ENCODE assay signal across 10 cellular contexts in the genomic region with DNA sequence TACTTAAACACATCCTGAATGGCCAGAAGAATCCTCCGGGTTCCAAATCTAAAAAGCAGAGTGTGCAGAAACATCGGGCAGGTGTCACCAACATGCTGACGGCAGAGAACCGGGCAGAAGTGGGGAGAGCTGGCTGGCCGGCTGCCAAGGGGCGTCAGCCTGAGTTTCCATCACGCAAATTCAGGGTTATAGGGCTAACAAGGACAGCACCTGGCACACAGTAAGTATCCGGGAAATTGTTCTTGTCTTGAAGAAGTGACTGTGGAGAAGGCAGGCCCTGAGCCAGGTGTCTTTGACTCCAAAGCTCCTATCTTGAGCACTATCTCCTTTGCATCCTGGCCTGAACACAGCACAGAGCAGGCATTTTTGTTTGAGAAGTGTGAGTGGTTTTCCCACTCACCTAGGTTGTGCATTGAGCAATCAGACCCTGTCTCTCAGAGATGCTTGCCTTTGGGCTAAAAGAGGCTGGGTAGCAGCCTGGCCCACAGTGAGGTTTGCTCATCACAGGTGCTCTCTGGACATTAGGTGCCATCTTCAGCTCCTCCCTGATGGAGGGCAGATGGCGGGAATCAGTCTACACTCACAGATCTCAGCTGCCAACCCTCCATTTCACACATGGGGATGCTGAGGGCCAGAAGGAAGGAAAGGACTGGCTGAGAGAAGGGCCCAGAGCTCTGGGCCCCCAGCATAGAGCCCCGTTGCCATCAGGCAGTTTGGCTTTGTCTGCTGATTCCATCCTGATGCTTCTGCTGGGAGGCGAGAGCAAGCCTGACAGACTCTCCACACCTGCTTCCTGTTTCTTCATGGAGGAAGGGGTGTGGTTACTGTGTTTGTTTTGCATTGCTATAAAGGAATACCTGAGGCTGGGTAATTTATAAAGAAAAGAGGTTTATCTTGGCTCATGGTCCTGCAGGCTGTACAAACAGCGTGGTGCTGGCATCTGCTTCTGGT. TPM values are rescaled to one million over a fixed set of nuclear protein-coding genes. Genes with fewer than 3 reads are reported as not detected.
DNase-seq lines count a peak whose midpoint lies in the region; ATAC-seq, FAIRE-seq and TF ChIP-seq lines count a peak whose summit lies in the region.
"Had no signal": no experiment of that assay in that cellular context is flagged by ENCODE, and none has a peak within 500 bp of the region (broad histone marks: within the 10 kb centered on the region; RNA-seq: fewer than 3 reads in every experiment).

No MANE protein-coding gene starts in this region.

- no peaks in the 10 kb centered on the region for H3K36me3 ChIP-seq in naive thymus-derived CD4-positive, alpha-beta T cell (ENCODE audit: control insufficient read depth in 2 of 3, insufficient read depth in 3 of 3, low read length in 3 of 3)
- H3K36me3 ChIP-seq in WERI-Rb-1 (no peaks in the 10 kb centered on the region), vagina (no peaks in the 10 kb centered on the region), psoas muscle (ENCODE audit: insufficient read depth in 1 of 2, low read depth in 1 of 2) (no peaks in the 10 kb centered on the region)
- H3K36me3 ChIP-seq: neutrophil had no signal

- H3K27ac ChIP-seq in naive thymus-derived CD4-positive, alpha-beta T cell (ENCODE audit: low read depth, low read length) = peak overlapping the region; percentile 42
- no peak overlapping the region for H3K27ac ChIP-seq in WERI-Rb-1
- no peak overlapping the region for H3K27ac ChIP-seq in vagina
- no peak overlapping the region for H3K27ac ChIP-seq in psoas muscle
- H3K27ac ChIP-seq: neutrophil had no signal

- no peak overlapping the region for H3K4me3 Mint-ChIP-seq in activated CD4-positive, alpha-beta T cell treated with anti-CD3 and anti-CD28 coated beads, Interleukin-2, amount 10 ng/mL, durations not matched to agents 7 days and 5 days
- peak overlapping the region; percentile 18 to 66 (median 48) for H3K4me3 Mint-ChIP-seq in naive thymus-derived CD4-positive, alpha-beta T cell

- peaks cover 3% of the 10 kb centered on the region for H3K36me3 Mint-ChIP-seq in activated CD4-positive, alpha-beta T cell treated with anti-CD3 and anti-CD28 coated beads, Interleukin-2, amount 10 ng/mL, durations not matched to agents 7 days and 5 days (ENCODE audit: low read depth)
- peaks cover 0 to 9% (median 4%) of the 10 kb centered on the region in 5 donors for H3K36me3 Mint-ChIP-seq in naive thymus-derived CD4-positive, alpha-beta T cell

- TF ChIP-seq POLR2A in GM12891 (IDR thresholded peaks at IDR 0.05; ENCODE audit: low read depth, low read length) = no peak
- no peak for TF ChIP-seq POLR2A in vagina (IDR thresholded peaks at IDR 0.05)

- ATAC-seq in naive thymus-derived CD4-positive, alpha-beta T cell = no peak
- ATAC-seq in psoas muscle = no peak

- CTCF ChIA-PET in activated CD4-positive, alpha-beta T cell treated with anti-CD3 and anti-CD28 coated beads, Interleukin-2, amount 10 ng/mL, durations not matched to agents 7 days and 5 days (lab: Charles Lee) = interaction anchor here (1.4 to 2.4 kb wide), 2 partner anchors 24 to 201 kb away, joined by 3 to 5 read pairs; no protein-coding TSS in a partner anchor
- CTCF ChIA-PET in naive thymus-derived CD4-positive, alpha-beta T cell (lab: Charles Lee) = no interaction called here

- peaks cover 7% of the 10 kb centered on the region for H3K9me3 Mint-ChIP-seq in activated CD4-positive, alpha-beta T cell treated with anti-CD3 and anti-CD28 coated beads, Interleukin-2, amount 10 ng/mL, durations not matched to agents 7 days and 5 days
- H3K9me3 Mint-ChIP-seq in naive thymus-derived CD4-positive, alpha-beta T cell = peaks cover 0 to 22% (median 6%) of the 10 kb centered on the region in 11 donors

- FAIRE-seq in GM12891 (lab: Jason Lieb, UNC) = peak; percentile 80

- WGBS in psoas muscle, 3 donors = 36 to 52% (median 40%) methylated on average over 12 of the region's 12 CpGs

- peaks cover 7 to 22% of the 10 kb centered on the region in 2 donors for H3K4me1 ChIP-seq in naive thymus-derived CD4-positive, alpha-beta T cell (ENCODE audit: control insufficient read depth in 2 of 2, insufficient read depth in 2 of 2, low read length in 2 of 2)
- H3K4me1 ChIP-seq in vagina (no peaks in the 10 kb centered on the region), psoas muscle (no peaks in the 10 kb centered on the region)

- peaks cover 20% of the 10 kb centered on the region for H3K4me1 Mint-ChIP-seq in activated CD4-positive, alpha-beta T cell treated with anti-CD3 and anti-CD28 coated beads, Interleukin-2, amount 10 ng/mL, durations not matched to agents 7 days and 5 days
- peaks cover 15 to 34% (median 24%) of the 10 kb centered on the region in 7 donors for H3K4me1 Mint-ChIP-seq in naive thymus-derived CD4-positive, alpha-beta T cell

- POLR2A ChIA-PET in activated CD4-positive, alpha-beta T cell treated with anti-CD3 and anti-CD28 coated beads, Interleukin-2, amount 10 ng/mL, durations not matched to agents 7 days and 5 days (lab: Charles Lee) = no interaction called here
- POLR2A ChIA-PET in naive thymus-derived CD4-positive, alpha-beta T cell (lab: Charles Lee) = interaction anchor here (1.1 kb wide), 1 partner anchor 64 kb away, joined by 3 read pairs; a partner anchor contains a TSS

- intact Hi-C loops in naive thymus-derived CD4-positive, alpha-beta T cell (cut with micrococcal nuclease) = loop anchor here in 1 of 2 donors (5.0 kb wide), 2 partner anchors 35 to 55 kb away; a partner anchor contains a TSS
- intact Hi-C loops in vagina (cut with DNase I) (no loop called here), psoas muscle (cut with DNase I) (no loop called here)

- TF ChIP-seq CTCF in WERI-Rb-1 (IDR thresholded peaks at IDR 0.05; ENCODE audit: low read depth, low read length) (no peak), vagina (IDR thresholded peaks at IDR 0.05) (no peak), psoas muscle (IDR thresholded peaks at IDR 0.05) (no peak)

- no peaks in the 10 kb centered on the region for H3K27me3 ChIP-seq in naive thymus-derived CD4-positive, alpha-beta T cell (ENCODE audit: control insufficient read depth in 2 of 2, insufficient read depth in 2 of 2, low read length in 2 of 2)
- no peaks in the 10 kb centered on the region for H3K27me3 ChIP-seq in WERI-Rb-1 (ENCODE audit: insufficient read depth, low read depth, severe bottlenecking)
- H3K27me3 ChIP-seq in vagina = no peaks in the 10 kb centered on the region
- H3K27me3 ChIP-seq in psoas muscle (ENCODE audit: insufficient read depth in 3 of 3, low read length in 2 of 3) = no peaks in the 10 kb centered on the region
- H3K27me3 ChIP-seq: neutrophil had no signal

- H3K27ac Mint-ChIP-seq in activated CD4-positive, alpha-beta T cell treated with anti-CD3 and anti-CD28 coated beads, Interleukin-2, amount 10 ng/mL, durations not matched to agents 7 days and 5 days = peak overlapping the region; percentile 54
- H3K27ac Mint-ChIP-seq in naive thymus-derived CD4-positive, alpha-beta T cell = peak overlapping the region; percentile 63 to 95 (median 84)

- peak overlapping the region; percentile 23 for H3K4me3 ChIP-seq in naive thymus-derived CD4-positive, alpha-beta T cell (ENCODE audit: low read length)
- H3K4me3 ChIP-seq in WERI-Rb-1 (ENCODE audit: low read depth, low read length) = no peak overlapping the region
- H3K4me3 ChIP-seq in vagina = no peak overlapping the region
- no peak overlapping the region for H3K4me3 ChIP-seq in psoas muscle

- no peak for DNase-seq in GM12891 (ENCODE audit: insufficient read length, low spot score)
- peak; percentile 27 for DNase-seq in NCI-H146 treated with DMSO at 0.1 percent for 48 hours (lab: John Stamatoyannopoulos, UW; ENCODE audit: unreplicated experiment)
- DNase-seq in activated CD4-positive, alpha-beta T cell treated with anti-CD3 and anti-CD28 coated beads, Interleukin-2, amount 10 ng/mL, durations not matched to agents 7 days and 5 days = no peak
- DNase-seq in naive thymus-derived CD4-positive, alpha-beta T cell = peak in 7 of 9 donors; percentile 33 to 55 (median 45)
- DNase-seq in AG20443 (ENCODE audit: low spot score) = no peak
- DNase-seq in WERI-Rb-1 = no peak
- no peak for DNase-seq in vagina (ENCODE audit: extremely low spot score in 2 of 2)
- no peak for DNase-seq in psoas muscle
- DNase-seq: amniotic stem cell had no signal

- H3K9me3 ChIP-seq in naive thymus-derived CD4-positive, alpha-beta T cell (ENCODE audit: control insufficient read depth in 2 of 3, low read length in 3 of 3) = no peaks in the 10 kb centered on the region
- peaks cover 4% of the 10 kb centered on the region for H3K9me3 ChIP-seq in WERI-Rb-1 (ENCODE audit: severe bottlenecking)
- no peaks in the 10 kb centered on the region for H3K9me3 ChIP-seq in vagina
- no peaks in the 10 kb centered on the region for H3K9me3 ChIP-seq in psoas muscle
- H3K9me3 ChIP-seq: neutrophil had no signal

- no peaks in the 10 kb centered on the region for H3K27me3 Mint-ChIP-seq in activated CD4-positive, alpha-beta T cell treated with anti-CD3 and anti-CD28 coated beads, Interleukin-2, amount 10 ng/mL, durations not matched to agents 7 days and 5 days
- peaks cover 0 to 30% (median 0%) of the 10 kb centered on the region in 5 donors for H3K27me3 Mint-ChIP-seq in naive thymus-derived CD4-positive, alpha-beta T cell

TF ChIP-seq in GM12891, 5 proteins besides CTCF, POLR2A, EP300 and RAD21:
- TF ChIP-seq POLR2AphosphoS5 (IDR thresholded peaks at IDR 0.05; ENCODE audit: low read depth, low read length) = no peak
- TF ChIP-seq PAX5 (IDR thresholded peaks at IDR 0.05; ENCODE audit: insufficient read depth, low read length, severe bottlenecking) = no peak
- TF ChIP-seq SPI1 (IDR thresholded peaks at IDR 0.05; ENCODE audit: low read depth, low read length) = no peak
- no peak for TF ChIP-seq POU2F2 (IDR thresholded peaks at IDR 0.05; ENCODE audit: low read depth, low read length)
- TF ChIP-seq TAF1 (IDR thresholded peaks at IDR 0.05; ENCODE audit: low read depth, low read length) = no peak

RNA-seq across cellular contexts. Expression of a gene that starts 52.8 kb away (rescaled TPM):
- 1.9 TPM for polyA plus RNA-seq in GM12891 (2012; ENCODE audit: low read depth, missing spikeins)
- total RNA-seq in activated CD4-positive, alpha-beta T cell treated with anti-CD3 and anti-CD28 coated beads, Interleukin-2, amount 10 ng/mL, durations not matched to agents 7 days and 5 days = 1 to 10 TPM in 1 of 2 experiments, under 1 TPM in 1; 0.64 to 1.2 TPM
- 10 to 100 TPM in 2 of 5 experiments, 1 to 10 TPM in 3; 1.1 to 24.0 (median 3.0) TPM for total RNA-seq in naive thymus-derived CD4-positive, alpha-beta T cell
- polyA plus RNA-seq in naive thymus-derived CD4-positive, alpha-beta T cell = under 1 TPM in 1 of 2 donors, not detected in 1; 0.12 TPM
- total RNA-seq in vagina (9.1 TPM), psoas muscle (under 1 TPM; 0.15 to 0.62 (median 0.21) TPM)
- polyA plus RNA-seq in psoas muscle = under 1 TPM; 0.07 to 0.31 (median 0.12) TPM

Comparison
In these comparisons a context has a peak if more than half of its experiments do, and no peak if none do; other contexts are left out.
1. DNase-seq: peak in NCI-H146 treated with DMSO at 0.1 percent for 48 hours (single experiment) and naive thymus-derived CD4-positive, alpha-beta T cell (7 of 9); none in GM12891 (single experiment), activated CD4-positive, alpha-beta T cell treated with anti-CD3 and anti-CD28 coated beads, Interleukin-2, amount 10 ng/mL, durations not matched to agents 7 days and 5 days (single experiment), AG20443 (single experiment), WERI-Rb-1 (single experiment), vagina (0 of 2) and psoas muscle (0 of 2).